ENCODE assay signal across 27 cellular contexts in the genomic region with DNA sequence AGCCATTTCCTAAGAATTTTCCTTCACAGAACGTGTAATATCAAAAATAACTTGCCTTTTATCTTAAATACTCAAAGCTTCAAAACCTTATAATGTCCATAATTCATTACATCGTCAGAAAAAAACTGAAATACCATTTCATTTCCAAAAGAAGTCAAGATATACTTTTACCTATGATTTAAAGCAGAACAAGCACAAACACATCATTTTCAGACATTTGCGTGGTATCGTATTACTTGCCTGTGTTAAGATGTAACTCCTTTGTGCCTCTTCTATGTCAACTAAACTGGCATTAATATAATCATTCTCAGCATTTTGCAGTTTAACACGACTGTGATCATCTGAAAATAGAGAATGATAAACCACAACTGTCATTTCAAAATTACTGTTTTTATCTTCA. TPM values are rescaled to one million over a fixed set of nuclear protein-coding genes. Genes with fewer than 3 reads are reported as not detected.
DNase-seq lines count a peak whose midpoint lies in the region; ATAC-seq and TF ChIP-seq lines count a peak whose summit lies in the region.
"Had no signal": no experiment of that assay in that cellular context is flagged by ENCODE, and none has a peak within 500 bp of the region (broad histone marks: within the 10 kb centered on the region; RNA-seq: fewer than 3 reads in every experiment).

No MANE protein-coding gene starts in this region.

- H3K36me3 ChIP-seq in CD4-positive, CD25-positive, alpha-beta regulatory T cell (ENCODE audit: control insufficient read depth, insufficient read depth, low read length) = peaks cover 17% of the 10 kb centered on the region
- H3K36me3 ChIP-seq in HEK293 (ENCODE audit: control insufficient read depth in 2 of 2, insufficient read depth in 1 of 2, low read length in 2 of 2) = peaks cover 4 to 10% of the 10 kb centered on the region in 2 experiments; a peak in 2 of 3 replicates
- no peaks in the 10 kb centered on the region for H3K36me3 ChIP-seq in body of pancreas (replicated peaks in 1 of 2; ENCODE audit: insufficient read depth in 1 of 2, low read depth in 2 of 2)
- peaks cover 22% of the 10 kb centered on the region for H3K36me3 ChIP-seq in lower lobe of right lung
- H3K36me3 ChIP-seq in esophagus squamous epithelium = peaks cover 0 to 50% (median 13%) of the 10 kb centered on the region in 3 donors
- peaks cover 0 to 40% (median 30%) of the 10 kb centered on the region in 4 donors for H3K36me3 ChIP-seq in stomach

- no peak overlapping the region for H3K4me3 Mint-ChIP-seq in CD4-positive, CD25-positive, alpha-beta regulatory T cell
- H3K4me3 Mint-ChIP-seq: naive thymus-derived CD8-positive, alpha-beta T cell had no signal

- peaks cover 4% of the 10 kb centered on the region for H3K27me3 Mint-ChIP-seq in CD4-positive, CD25-positive, alpha-beta regulatory T cell
- H3K27me3 Mint-ChIP-seq: naive thymus-derived CD8-positive, alpha-beta T cell had no signal

- intact Hi-C loops in body of pancreas (cut with DNase I) = no loop called here
- intact Hi-C loops in lower lobe of right lung (cut with DNase I) = no loop called here
- intact Hi-C loops in esophagus squamous epithelium (cut with DNase I) = no loop called here
- intact Hi-C loops in stomach (cut with DNase I; ENCODE audit: low total_unique reads) = no loop called here

- no peak for DNase-seq in CD4-positive, CD25-positive, alpha-beta regulatory T cell
- no peak for DNase-seq in body of pancreas
- no peak for DNase-seq in lower lobe of right lung
- no peak for DNase-seq in esophagus squamous epithelium (lab: John Stamatoyannopoulos, UW)
- DNase-seq in stomach = no peak
- DNase-seq: activated CD4-positive, alpha-beta T cell treated with anti-CD3 and anti-CD28 coated beads for 48 hours; activated effector memory CD4-positive, alpha-beta T cell treated with Interleukin-2 at 50 U/mL for 16 hours; aorta; Caco-2; effector memory CD4-positive, alpha-beta T cell; erythroblast; GOT3; KG1; kidney glomerular epithelial cell; naive thymus-derived CD8-positive, alpha-beta T cell; NCI-H2029 treated with DMSO at 0.1 percent for 48 hours; NCI-H446 treated with DMSO at 0.1 percent for 48 hours; NCI-H82; stimulated activated CD4-positive, alpha-beta T cell treated with anti-CD3 and anti-CD28 coated beads, Interleukin-4, amount 100 ng/mL, for 24 hours; T1000; trophoblast cell had no signal

- no peaks in the 10 kb centered on the region for H3K9me3 ChIP-seq in CD4-positive, CD25-positive, alpha-beta regulatory T cell (ENCODE audit: control insufficient read depth in 2 of 2, low read length in 2 of 2)
- H3K9me3 ChIP-seq in HEK293 (ENCODE audit: control insufficient read depth, insufficient read depth, low read depth, low read length) (no peaks in the 10 kb centered on the region), body of pancreas (no peaks in the 10 kb centered on the region), lower lobe of right lung (no peaks in the 10 kb centered on the region), esophagus squamous epithelium (no peaks in the 10 kb centered on the region), stomach (no peaks in the 10 kb centered on the region)
- H3K9me3 ChIP-seq: Caco-2, SJSA1 had no signal

- POLR2A ChIA-PET in HEK293 (lab: Yijun Ruan, JAX) = interaction anchor here (3.2 kb wide), 1 partner anchor 47 kb away, joined by 10 read pairs; a partner anchor contains a TSS

- TF ChIP-seq EP300 in stomach (IDR thresholded peaks at IDR 0.05) = no peak

- no peaks in the 10 kb centered on the region for H3K27me3 ChIP-seq in CD4-positive, CD25-positive, alpha-beta regulatory T cell (ENCODE audit: control insufficient read depth, insufficient read depth, low read length)
- H3K27me3 ChIP-seq in body of pancreas (no peaks in the 10 kb centered on the region), lower lobe of right lung (ENCODE audit: low read depth) (no peaks in the 10 kb centered on the region), esophagus squamous epithelium (no peaks in the 10 kb centered on the region), stomach (no peaks in the 10 kb centered on the region)
- H3K27me3 ChIP-seq: SJSA1 had no signal

- H3K27ac Mint-ChIP-seq in CD4-positive, CD25-positive, alpha-beta regulatory T cell = peak overlapping the region in 2 of 3 donors; percentile 59 to 71

- H3K4me3 ChIP-seq in CD4-positive, CD25-positive, alpha-beta regulatory T cell (ENCODE audit: low read depth, low read length) = peak overlapping the region; percentile 65
- H3K4me3 ChIP-seq in HEK293 (ENCODE audit: low read depth, low read length) = no peak overlapping the region
- no peak overlapping the region for H3K4me3 ChIP-seq in body of pancreas
- H3K4me3 ChIP-seq in lower lobe of right lung = no peak overlapping the region
- no peak overlapping the region for H3K4me3 ChIP-seq in esophagus squamous epithelium
- no peak overlapping the region for H3K4me3 ChIP-seq in stomach
- H3K4me3 ChIP-seq: coronary artery, SJSA1 had no signal

- peaks cover 33% of the 10 kb centered on the region for H3K36me3 Mint-ChIP-seq in CD4-positive, CD25-positive, alpha-beta regulatory T cell

- TF ChIP-seq CTCF in HEK293 (tag by site-specific recombination; IDR thresholded peaks at IDR 0.05) = no peak
- TF ChIP-seq CTCF in body of pancreas (IDR thresholded peaks at IDR 0.05) = no peak
- TF ChIP-seq CTCF in lower lobe of right lung (IDR thresholded peaks at IDR 0.05) = no peak
- no peak for TF ChIP-seq CTCF in esophagus squamous epithelium (IDR thresholded peaks at IDR 0.05)
- TF ChIP-seq CTCF in stomach (IDR thresholded peaks at IDR 0.05) = no peak

- CTCF ChIA-PET in HEK293 (lab: Yijun Ruan, JAX) = interaction anchor here (0.6 kb wide), 1 partner anchor 21 kb away, joined by 4 read pairs; no protein-coding TSS in a partner anchor

- TF ChIP-seq POLR2A in body of pancreas (IDR thresholded peaks at IDR 0.05) = no peak
- no peak for TF ChIP-seq POLR2A in esophagus squamous epithelium (IDR thresholded peaks at IDR 0.05)
- no peak for TF ChIP-seq POLR2A in stomach (IDR thresholded peaks at IDR 0.05)

- 78 to 84% methylated on average over 5 of the region's 5 CpGs for whole genome bisulfite sequencing in body of pancreas, 2 donors
- 70 to 81% methylated on average over 5 of the region's 5 CpGs for WGBS in esophagus squamous epithelium, 2 donors
- 83 to 89% (median 89%) methylated on average over 5 of the region's 5 CpGs for WGBS in stomach, 5 donors

- H3K9me3 Mint-ChIP-seq in CD4-positive, CD25-positive, alpha-beta regulatory T cell = no peaks in the 10 kb centered on the region
- H3K9me3 Mint-ChIP-seq: activated naive CD4-positive, alpha-beta T cell treated with anti-CD3 and anti-CD28 coated beads, Interleukin-2, amount 50 U/mL, for 72 hours; naive thymus-derived CD8-positive, alpha-beta T cell had no signal

- peaks cover 32 to 56% (median 48%) of the 10 kb centered on the region in 4 donors for H3K4me1 Mint-ChIP-seq in CD4-positive, CD25-positive, alpha-beta regulatory T cell

- H3K27ac ChIP-seq in CD4-positive, CD25-positive, alpha-beta regulatory T cell (ENCODE audit: insufficient read depth, low read length, poor library complexity, severe bottlenecking) = peak overlapping the region; percentile 83
- no peak overlapping the region for H3K27ac ChIP-seq in HEK293 (ENCODE audit: extremely low read depth, low read depth, low read length)
- H3K27ac ChIP-seq in body of pancreas = peak overlapping the region; percentile 18 to 98 (median 66)
- H3K27ac ChIP-seq in lower lobe of right lung = peak overlapping the region; percentile 87
- H3K27ac ChIP-seq in esophagus squamous epithelium = no peak overlapping the region
- peak overlapping the region in 1 of 5 donors; percentile 90 for H3K27ac ChIP-seq in stomach
- H3K27ac ChIP-seq: C4-2B, coronary artery had no signal

- no peak for ATAC-seq in CD4-positive, CD25-positive, alpha-beta regulatory T cell (ENCODE audit: low read depth in 2 of 2)
- ATAC-seq in body of pancreas (no peak), lower lobe of right lung (no peak), HG03025 (IDR thresholded peaks at IDR 0.05; ENCODE audit: low FRiP score, unreplicated experiment) (no peak)
- ATAC-seq: activated naive CD4-positive, alpha-beta T cell treated with anti-CD3 and anti-CD28 coated beads, Interleukin-2, amount 50 U/mL, for 72 hours; naive thymus-derived CD8-positive, alpha-beta T cell had no signal

- peaks cover 49% of the 10 kb centered on the region for H3K4me1 ChIP-seq in CD4-positive, CD25-positive, alpha-beta regulatory T cell (ENCODE audit: control insufficient read depth, insufficient read depth, low read length, poor library complexity, severe bottlenecking)
- peaks cover 29% of the 10 kb centered on the region for H3K4me1 ChIP-seq in HEK293 (ENCODE audit: control insufficient read depth, insufficient read depth, low read length)
- peaks cover 37% of the 10 kb centered on the region for H3K4me1 ChIP-seq in body of pancreas
- H3K4me1 ChIP-seq in lower lobe of right lung = peaks cover 43% of the 10 kb centered on the region
- peaks cover 0 to 32% (median 15%) of the 10 kb centered on the region in 3 donors for H3K4me1 ChIP-seq in esophagus squamous epithelium
- H3K4me1 ChIP-seq in stomach = peaks cover 6 to 42% (median 20%) of the 10 kb centered on the region in 4 donors

TF ChIP-seq in HEK293, 187 proteins besides CTCF, POLR2A, EP300 and RAD21:
- TF ChIP-seq, protein P1, sequence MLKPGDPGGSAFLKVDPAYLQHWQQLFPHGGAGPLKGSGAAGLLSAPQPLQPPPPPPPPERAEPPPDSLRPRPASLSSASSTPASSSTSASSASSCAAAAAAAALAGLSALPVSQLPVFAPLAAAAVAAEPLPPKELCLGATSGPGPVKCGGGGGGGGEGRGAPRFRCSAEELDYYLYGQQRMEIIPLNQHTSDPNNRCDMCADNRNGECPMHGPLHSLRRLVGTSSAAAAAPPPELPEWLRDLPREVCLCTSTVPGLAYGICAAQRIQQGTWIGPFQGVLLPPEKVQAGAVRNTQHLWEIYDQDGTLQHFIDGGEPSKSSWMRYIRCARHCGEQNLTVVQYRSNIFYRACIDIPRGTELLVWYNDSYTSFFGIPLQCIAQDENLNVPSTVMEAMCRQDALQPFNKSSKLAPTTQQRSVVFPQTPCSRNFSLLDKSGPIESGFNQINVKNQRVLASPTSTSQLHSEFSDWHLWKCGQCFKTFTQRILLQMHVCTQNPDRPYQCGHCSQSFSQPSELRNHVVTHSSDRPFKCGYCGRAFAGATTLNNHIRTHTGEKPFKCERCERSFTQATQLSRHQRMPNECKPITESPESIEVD (tag by site-specific recombination; IDR thresholded peaks at IDR 0.05) = peak; percentile 62
- no peak for TF ChIP-seq ZNF2 (tag by site-specific recombination; IDR thresholded peaks at IDR 0.05)

RNA-seq across cellular contexts. Expression of a gene that starts 47.5 kb away (rescaled TPM):
- 80.4 TPM for total RNA-seq in CD4-positive, CD25-positive, alpha-beta regulatory T cell
- polyA plus RNA-seq in CD4-positive, CD25-positive, alpha-beta regulatory T cell = 100 to 1,000 TPM in 1 of 4 donors, 10 to 100 TPM in 3; 62.3 to 110 (median 95.8) TPM
- total RNA-seq in body of pancreas = 10 to 100 TPM; 22.7 to 34.2 TPM
- total RNA-seq in lower lobe of right lung = 52.6 TPM
- total RNA-seq in esophagus squamous epithelium = 10 to 100 TPM; 31.8 to 37.9 (median 33.4) TPM
- total RNA-seq in stomach = 10 to 100 TPM in 3 of 5 donors, 1 to 10 TPM in 2; 5.8 to 66.7 (median 28.5) TPM
- polyA plus RNA-seq in stomach = 10 to 100 TPM; 20.2 to 32.4 (median 32.2) TPM

Comparison
In these comparisons a context has a peak if more than half of its experiments do, and no peak if none do; other contexts are left out.
1. H3K27ac ChIP-seq: peak in CD4-positive, CD25-positive, alpha-beta regulatory T cell (single experiment), body of pancreas (4 of 4) and lower lobe of right lung (single experiment); none in HEK293 (single experiment) and esophagus squamous epithelium (0 of 4).